ENCODE assay signal across 21 cellular contexts in genomic region chr1:89528382-89528780, GRCh38.
"Had no signal": no experiment of that assay in that cellular context is flagged by ENCODE, and none has a peak within 500 bp of the region (broad histone marks: within the 10 kb centered on the region; RNA-seq: fewer than 3 reads in every experiment).

No MANE protein-coding gene starts in this region.

- FAIRE-seq: endothelial cell of umbilical vein had no signal

- ATAC-seq: activated CD8-positive, alpha-beta T cell treated with anti-CD3 and anti-CD28 coated beads, Interleukin-2, amount 10 ng/mL, durations not matched to agents 7 days and 5 days; activated naive CD8-positive, alpha-beta T cell treated with anti-CD3 and anti-CD28 coated beads, Interleukin-2, amount 50 U/mL, for 24 hours; activated T-cell treated with anti-CD3 and anti-CD28 coated beads, Interleukin-2, amount 50 U/mL, for 4 hours; left cardiac atrium; naive thymus-derived CD8-positive, alpha-beta T cell had no signal

- H3K4me3 ChIP-seq: ascending aorta, esophagus muscularis mucosa, ovary, sigmoid colon, transverse colon, uterus had no signal

- H3K9me3 ChIP-seq: ascending aorta, esophagus muscularis mucosa, ovary, sigmoid colon, transverse colon, uterus had no signal

- H3K27ac ChIP-seq: ascending aorta, esophagus muscularis mucosa, ovary, sigmoid colon, transverse colon, uterus had no signal

- H3K36me3 ChIP-seq: ascending aorta, ovary, sigmoid colon, transverse colon, uterus had no signal

- H3K27me3 ChIP-seq: ascending aorta, esophagus muscularis mucosa, ovary, sigmoid colon, transverse colon, uterus had no signal

- DNase-seq: activated CD4-positive, alpha-beta T cell treated with anti-CD3 and anti-CD28 coated beads, Interleukin-2, amount 10 ng/mL, durations not matched to agents 7 days and 5 days; activated CD4-positive, CD25-positive, alpha-beta regulatory T cell; activated CD8-positive, alpha-beta T cell treated with anti-CD3 and anti-CD28 coated beads, Interleukin-2, amount 10 ng/mL, durations not matched to agents 7 days and 5 days; activated naive CD4-positive, alpha-beta T cell treated with anti-CD3 and anti-CD28 coated beads, Interleukin-2, amount 10 ng/mL, durations not matched to agents 7 days and 5 days; activated naive CD8-positive, alpha-beta T cell treated with anti-CD3 and anti-CD28 coated beads, Interleukin-2, amount 50 U/mL, for 24 hours; activated T-cell treated with anti-CD3 and anti-CD28 coated beads, Interleukin-2, amount 50 U/mL, for 4 hours; cortex of kidney; effector CD8-positive, alpha-beta T cell; left cardiac atrium; mesendoderm; naive thymus-derived CD8-positive, alpha-beta T cell; ovary; sigmoid colon; stimulated activated CD8-positive, alpha-beta memory T cell treated with anti-CD3 and anti-CD28 coated beads, Interleukin-4, amount 100 ng/mL, for 48 hours; stimulated activated naive CD4-positive, alpha-beta T cell; T1000; transverse colon; uterus had no signal
